Comparison of ENCODE assay signal across 13 cellular contexts in genomic region chr6:54847799-54848597, GRCh38. TPM values are rescaled to one million over a fixed set of nuclear protein-coding genes. Genes with fewer than 3 reads are reported as not detected.
DNase-seq lines count a peak whose midpoint lies in the region; ATAC-seq, FAIRE-seq and TF ChIP-seq lines count a peak whose summit lies in the region.
"Had no signal": no experiment of that assay in that cellular context is flagged by ENCODE, and none has a peak within 500 bp of the region (broad histone marks: within the 10 kb centered on the region; RNA-seq: fewer than 3 reads in every experiment).

No MANE protein-coding gene starts in this region.

- H3K36me3 Mint-ChIP-seq in astrocyte (ENCODE audit: low read depth, unreplicated experiment) (no peaks in the 10 kb centered on the region), endothelial cell (ENCODE audit: low read depth, unreplicated experiment) (no peaks in the 10 kb centered on the region)
- H3K36me3 Mint-ChIP-seq: activated naive CD4-positive, alpha-beta T cell treated with anti-CD3 and anti-CD28 coated beads, Interleukin-2, amount 10 ng/mL, durations not matched to agents 7 days and 5 days had no signal

- no peaks in the 10 kb centered on the region for H3K79me2 ChIP-seq in astrocyte (ENCODE audit: insufficient read depth, low read length)

- H3K36me3 ChIP-seq in astrocyte (ENCODE audit: insufficient read depth, low read length) (no peaks in the 10 kb centered on the region), thyroid gland (no peaks in the 10 kb centered on the region)

- no peak overlapping the region for H3K9ac ChIP-seq in astrocyte (ENCODE audit: low read length)

- H3K27me3 Mint-ChIP-seq in astrocyte (ENCODE audit: low read depth, unreplicated experiment) = peaks cover 14% of the 10 kb centered on the region
- peaks cover 7% of the 10 kb centered on the region for H3K27me3 Mint-ChIP-seq in endothelial cell (ENCODE audit: unreplicated experiment)

- no peak overlapping the region for H3K27ac Mint-ChIP-seq in astrocyte (ENCODE audit: unreplicated experiment)
- no peak overlapping the region for H3K27ac Mint-ChIP-seq in endothelial cell (ENCODE audit: unreplicated experiment)
- H3K27ac Mint-ChIP-seq: activated naive CD4-positive, alpha-beta T cell treated with anti-CD3 and anti-CD28 coated beads, Interleukin-2, amount 10 ng/mL, durations not matched to agents 7 days and 5 days had no signal

- H3K27me3 ChIP-seq in astrocyte (ENCODE audit: insufficient read depth, low read length) (peaks cover 11% of the 10 kb centered on the region), thyroid gland (no peaks in the 10 kb centered on the region)

- no peak overlapping the region for H3K4me3 ChIP-seq in astrocyte (ENCODE audit: insufficient read depth, low read depth, low read length)
- H3K4me3 ChIP-seq in thyroid gland (replicated peaks in 1 of 3) = peak overlapping the region in 1 of 3 donors; percentile 42

- no peak for TF ChIP-seq CTCF in astrocyte (IDR thresholded peaks at IDR 0.05; ENCODE audit: insufficient read depth, low read depth, low read length)
- TF ChIP-seq CTCF in thyroid gland (IDR thresholded peaks at IDR 0.05) = no peak
- TF ChIP-seq CTCF in endothelial cell (IDR thresholded peaks at IDR 0.05; ENCODE audit: unreplicated experiment) = no peak

- TF ChIP-seq POLR2A in thyroid gland (IDR thresholded peaks at IDR 0.05) = no peak

- H2AFZ ChIP-seq in astrocyte (ENCODE audit: low read depth, low read length) = no peak overlapping the region

- WGBS in thyroid gland, 2 donors = 68 to 75% methylated on average over 9 of the region's 9 CpGs

- no peaks in the 10 kb centered on the region for H4K20me1 ChIP-seq in astrocyte (ENCODE audit: insufficient read depth, low read length)

- peak; percentile 88 for DNase-seq in DMS79 treated with DMSO at 0.1 percent for 48 hours (lab: John Stamatoyannopoulos, UW)
- no peak for DNase-seq in DMS79 (lab: John Stamatoyannopoulos, UW)
- peak; percentile 10 for DNase-seq in astrocyte (ENCODE audit: low read depth)
- DNase-seq in islet precursor cell = peak; percentile 66
- DNase-seq in thyroid gland = no peak
- no peak for DNase-seq in endothelial cell (ENCODE audit: low spot score)
- no peak for DNase-seq in DMS153 treated with DMSO at 0.1 percent for 48 hours (lab: John Stamatoyannopoulos, UW; ENCODE audit: unreplicated experiment)
- DNase-seq: 8988T; activated naive CD4-positive, alpha-beta T cell treated with anti-CD3 and anti-CD28 coated beads, Interleukin-2, amount 10 ng/mL, durations not matched to agents 7 days and 5 days; NCI-H1092 treated with DMSO at 0.1 percent for 48 hours; substantia nigra had no signal

- H3K4me1 ChIP-seq in astrocyte (ENCODE audit: insufficient read depth, low read length) (no peaks in the 10 kb centered on the region), thyroid gland (peaks cover 0 to 17% of the 10 kb centered on the region in 2 donors)

- no peaks in the 10 kb centered on the region for H3K4me1 Mint-ChIP-seq in astrocyte (ENCODE audit: low read depth, unreplicated experiment)
- H3K4me1 Mint-ChIP-seq in endothelial cell (ENCODE audit: unreplicated experiment) = peaks cover 14% of the 10 kb centered on the region
- H3K4me1 Mint-ChIP-seq: activated naive CD4-positive, alpha-beta T cell treated with anti-CD3 and anti-CD28 coated beads, Interleukin-2, amount 10 ng/mL, durations not matched to agents 7 days and 5 days had no signal

- H3K4me2 ChIP-seq in astrocyte (ENCODE audit: low read length) = no peak overlapping the region

- H3K4me3 Mint-ChIP-seq in astrocyte (ENCODE audit: unreplicated experiment) = peak overlapping the region; percentile 87
- H3K4me3 Mint-ChIP-seq in endothelial cell (ENCODE audit: unreplicated experiment) = no peak overlapping the region
- H3K4me3 Mint-ChIP-seq: activated naive CD4-positive, alpha-beta T cell treated with anti-CD3 and anti-CD28 coated beads, Interleukin-2, amount 10 ng/mL, durations not matched to agents 7 days and 5 days had no signal

- no peak overlapping the region for H3K27ac ChIP-seq in astrocyte (ENCODE audit: low read depth, low read length)
- peak overlapping the region in 2 of 3 donors; percentile 86 to 91 for H3K27ac ChIP-seq in thyroid gland

- no peak for FAIRE-seq in astrocyte (lab: Jason Lieb, UNC)
- FAIRE-seq: endometrium had no signal

- H3K9me3 ChIP-seq in astrocyte (ENCODE audit: insufficient read depth, low read depth, low read length) (no peaks in the 10 kb centered on the region), thyroid gland (no peaks in the 10 kb centered on the region)

- peaks cover 2% of the 10 kb centered on the region for H3K9me3 Mint-ChIP-seq in astrocyte (ENCODE audit: unreplicated experiment)
- no peaks in the 10 kb centered on the region for H3K9me3 Mint-ChIP-seq in endothelial cell (ENCODE audit: unreplicated experiment)

- intact Hi-C loops in thyroid gland (cut with DNase I) = no loop called here

- ATAC-seq in HG02763 (IDR thresholded peaks at IDR 0.05; ENCODE audit: unreplicated experiment) = no peak

RNA-seq across cellular contexts. Expression of gene FAM83B, which starts 1.4 kb away (rescaled TPM):
- total RNA-seq in astrocyte = 0.79 and 1.9 TPM in 2 replicates
- 10 to 100 TPM; 20.3 to 29.9 (median 23.5) TPM for total RNA-seq in thyroid gland
- total RNA-seq in endothelial cell (ENCODE audit: unreplicated experiment) = 1.1 TPM

Comparison
In these comparisons a context has a peak if more than half of its experiments do, and no peak if none do; other contexts are left out.
1. DNase-seq: peak in DMS79 treated with DMSO at 0.1 percent for 48 hours (single experiment), astrocyte (single experiment) and islet precursor cell (single experiment); none in DMS79 (single experiment), thyroid gland (0 of 2), endothelial cell (single experiment) and DMS153 treated with DMSO at 0.1 percent for 48 hours (single experiment).